8 cellular contexts compared by ENCODE assay signal in genomic region chr5:40578501-40579451, GRCh38.
DNase-seq lines count a peak whose midpoint lies in the region; ATAC-seq, FAIRE-seq and TF ChIP-seq lines count a peak whose summit lies in the region.

No MANE protein-coding gene starts in this region.

- H3K27ac Mint-ChIP-seq in activated CD4-positive, alpha-beta T cell treated with anti-CD3 and anti-CD28 coated beads, Interleukin-2, amount 10 ng/mL, durations not matched to agents 24 days and 14 days: peak overlapping the region; percentile 93

- H3K9me3 Mint-ChIP-seq in activated CD4-positive, alpha-beta T cell treated with anti-CD3 and anti-CD28 coated beads, Interleukin-2, amount 10 ng/mL, durations not matched to agents 24 days and 14 days: peaks cover 3% of the 10 kb centered on the region

- H3K4me3 ChIP-seq in sigmoid colon: no peak overlapping the region

- 68 to 80% methylated on average over 9 of the region's 9 CpGs for WGBS in sigmoid colon, 2 donors

- DNase-seq in activated CD4-positive, alpha-beta T cell treated with anti-CD3 and anti-CD28 coated beads, Interleukin-2, amount 10 ng/mL, durations not matched to agents 24 days and 14 days: peak; percentile 76
- DNase-seq in stimulated activated CD4-positive, alpha-beta T cell treated with anti-CD3 and anti-CD28 coated beads, Interleukin-15, amount 100 ng/mL, for 24 hours: peak; percentile 81
- DNase-seq in GM19238 (ENCODE audit: insufficient read length, low spot score) (no peak), sigmoid colon (no peak), DMS114 treated with DMSO at 0.1 percent for 48 hours (lab: John Stamatoyannopoulos, UW; ENCODE audit: unreplicated experiment) (no peak), RCC 7860 (ENCODE audit: low spot score) (no peak)

- no peaks in the 10 kb centered on the region for H3K27me3 Mint-ChIP-seq in activated CD4-positive, alpha-beta T cell treated with anti-CD3 and anti-CD28 coated beads, Interleukin-2, amount 10 ng/mL, durations not matched to agents 24 days and 14 days

- intact Hi-C loops in activated CD4-positive, alpha-beta T cell treated with anti-CD3 and anti-CD28 coated beads, Interleukin-2, amount 10 ng/mL, durations not matched to agents 24 days and 14 days (cut with micrococcal nuclease): loop anchor here (1.0 to 2.0 kb wide), 12 partner anchors 13 to 354 kb away; partner anchors contain the start of gene PTGER4
- intact Hi-C loops in sigmoid colon (cut with DNase I): no loop called here

- H3K4me3 Mint-ChIP-seq in activated CD4-positive, alpha-beta T cell treated with anti-CD3 and anti-CD28 coated beads, Interleukin-2, amount 10 ng/mL, durations not matched to agents 24 days and 14 days: peak overlapping the region; percentile 45

- H3K4me1 Mint-ChIP-seq in activated CD4-positive, alpha-beta T cell treated with anti-CD3 and anti-CD28 coated beads, Interleukin-2, amount 10 ng/mL, durations not matched to agents 24 days and 14 days: peaks cover 27% of the 10 kb centered on the region

- ATAC-seq in GM19043 (IDR thresholded peaks at IDR 0.05; ENCODE audit: low read depth, unreplicated experiment) (peak; percentile 93), HG02970 (IDR thresholded peaks at IDR 0.05; ENCODE audit: low FRiP score, unreplicated experiment) (peak; percentile 72)

- no peak overlapping the region for H3K27ac ChIP-seq in sigmoid colon

- no peaks in the 10 kb centered on the region for H3K36me3 Mint-ChIP-seq in activated CD4-positive, alpha-beta T cell treated with anti-CD3 and anti-CD28 coated beads, Interleukin-2, amount 10 ng/mL, durations not matched to agents 24 days and 14 days (ENCODE audit: low read depth)

- no peaks in the 10 kb centered on the region for H3K27me3 ChIP-seq in sigmoid colon

- no peaks in the 10 kb centered on the region for H3K36me3 ChIP-seq in sigmoid colon

- H3K9me3 ChIP-seq in sigmoid colon: no peaks in the 10 kb centered on the region

- TF ChIP-seq CTCF in sigmoid colon (IDR thresholded peaks at IDR 0.05): no peak

- TF ChIP-seq EP300 in sigmoid colon (IDR thresholded peaks at IDR 0.05): no peak

- no peak for TF ChIP-seq POLR2A in sigmoid colon (IDR thresholded peaks at IDR 0.05)

- H3K4me1 ChIP-seq in sigmoid colon: no peaks in the 10 kb centered on the region

- FAIRE-seq in RCC 7860 (lab: Jason Lieb, UNC): no peak

Comparison
In these comparisons a context has a peak if more than half of its experiments do, and no peak if none do; other contexts are left out.
1. DNase-seq: peak in activated CD4-positive, alpha-beta T cell treated with anti-CD3 and anti-CD28 coated beads, Interleukin-2, amount 10 ng/mL, durations not matched to agents 24 days and 14 days (single experiment) and stimulated activated CD4-positive, alpha-beta T cell treated with anti-CD3 and anti-CD28 coated beads, Interleukin-15, amount 100 ng/mL, for 24 hours (single experiment); none in GM19238 (single experiment), sigmoid colon (single experiment), DMS114 treated with DMSO at 0.1 percent for 48 hours (single experiment) and RCC 7860 (single experiment).